Comparison of ENCODE assay signal across 7 cellular contexts in the genomic region with DNA sequence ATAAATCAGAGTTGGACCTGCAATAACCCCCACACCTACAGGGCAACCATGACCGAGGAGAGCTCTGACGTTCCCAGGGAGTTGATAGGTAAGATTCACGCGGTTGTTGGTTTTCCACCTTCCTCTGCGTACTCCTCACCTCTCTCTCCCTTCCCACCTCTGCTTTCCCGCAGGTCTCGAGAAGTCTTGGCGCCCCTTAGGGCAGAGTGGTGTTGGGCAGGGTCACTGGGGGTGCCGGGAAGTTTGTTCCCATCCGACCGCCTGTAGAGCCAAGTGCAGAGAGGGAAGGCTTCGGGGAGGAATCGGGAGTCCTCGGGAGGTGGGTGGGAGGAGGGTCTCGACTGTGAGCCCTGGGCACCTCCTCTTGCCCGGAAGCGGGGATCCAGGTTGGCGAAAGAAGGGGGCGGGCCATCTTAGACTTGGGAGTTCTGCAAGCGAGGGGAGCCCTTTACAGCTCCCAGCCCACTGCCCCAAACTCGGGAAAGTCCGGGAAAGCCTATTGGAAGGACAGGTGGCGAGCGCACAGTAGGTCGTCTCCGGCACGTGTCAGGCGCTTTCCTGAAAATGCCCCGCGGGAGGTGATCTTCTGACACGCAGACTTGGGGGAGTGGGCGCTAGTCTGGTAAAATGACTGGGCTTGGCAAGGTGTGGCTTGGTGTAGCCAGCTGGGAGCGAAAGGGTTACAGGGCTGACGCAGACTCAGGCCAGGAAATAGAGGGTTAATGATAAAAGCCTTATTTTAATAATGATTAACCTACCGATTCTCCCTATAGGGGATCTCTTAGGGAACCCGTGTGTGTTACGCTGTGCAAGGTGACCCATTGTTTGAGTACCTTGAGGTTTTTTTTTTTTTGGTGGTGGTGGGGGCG.
DNase-seq lines count a peak whose midpoint lies in the region; ATAC-seq and TF ChIP-seq lines count a peak whose summit lies in the region.

No MANE protein-coding gene starts in this region.

- no peaks in the 10 kb centered on the region for H3K9me3 ChIP-seq in neutrophil

- H3K27me3 ChIP-seq in neutrophil, result peaks cover 64% of the 10 kb centered on the region

- TF ChIP-seq CTCF in fibroblast of pulmonary artery (IDR thresholded peaks at IDR 0.05; ENCODE audit: low read length, missing control alignments), result no peak
- TF ChIP-seq CTCF in neutrophil (IDR thresholded peaks at IDR 0.05), result no peak

- no peaks in the 10 kb centered on the region for H3K36me3 ChIP-seq in neutrophil

- DNase-seq in activated T-cell treated with anti-CD3 and anti-CD28 coated beads for 4 hours (peak; percentile 3), fibroblast of pulmonary artery (ENCODE audit: low read depth) (no peak), Ammon's horn (ENCODE audit: low spot score) (no peak)

- peak overlapping the region; percentile 92 for H3K4me3 ChIP-seq in fibroblast of pulmonary artery (replicated peaks; ENCODE audit: low read depth, low read length)
- peak overlapping the region; percentile 57 to 69 for H3K4me3 ChIP-seq in neutrophil (ENCODE audit: low read depth in 1 of 2, low read length in 1 of 2)

- TF ChIP-seq EP300 in Ishikawa (IDR thresholded peaks at IDR 0.05; ENCODE audit: borderline replicate concordance), result no peak

- no peak overlapping the region for H3K27ac ChIP-seq in neutrophil

- ATAC-seq in GM18861 (IDR thresholded peaks at IDR 0.05; ENCODE audit: unreplicated experiment), result peak; percentile 38
- ATAC-seq in HG03460 (IDR thresholded peaks at IDR 0.05; ENCODE audit: unreplicated experiment), result no peak

- no peak for TF ChIP-seq RAD21 in Ishikawa (IDR thresholded peaks at IDR 0.05; ENCODE audit: low read depth)

- H3K4me1 ChIP-seq in neutrophil (ENCODE audit: control insufficient read depth in 1 of 2, insufficient read depth in 1 of 2, low read depth in 1 of 2, low read length in 1 of 2), result peaks cover 13 to 19% of the 10 kb centered on the region in 2 experiments

TF ChIP-seq in Ishikawa, 13 proteins besides CTCF, POLR2A, EP300 and RAD21:
- 0 out of 2 replicates have a peak, but pooled peaks have one; percentile 31 for TF ChIP-seq MAX (IDR thresholded peaks at IDR 0.05)
- TF ChIP-seq ZBTB7A (IDR thresholded peaks at IDR 0.05; ENCODE audit: low read depth), result peak; percentile 86
- TF ChIP-seq CEBPB (IDR thresholded peaks at IDR 0.05), result no peak
- TF ChIP-seq USF1 (IDR thresholded peaks at IDR 0.05), result 0 out of 2 replicates have a peak, but pooled peaks have one; percentile 23
